10 cellular contexts compared by ENCODE assay signal in the genomic region with DNA sequence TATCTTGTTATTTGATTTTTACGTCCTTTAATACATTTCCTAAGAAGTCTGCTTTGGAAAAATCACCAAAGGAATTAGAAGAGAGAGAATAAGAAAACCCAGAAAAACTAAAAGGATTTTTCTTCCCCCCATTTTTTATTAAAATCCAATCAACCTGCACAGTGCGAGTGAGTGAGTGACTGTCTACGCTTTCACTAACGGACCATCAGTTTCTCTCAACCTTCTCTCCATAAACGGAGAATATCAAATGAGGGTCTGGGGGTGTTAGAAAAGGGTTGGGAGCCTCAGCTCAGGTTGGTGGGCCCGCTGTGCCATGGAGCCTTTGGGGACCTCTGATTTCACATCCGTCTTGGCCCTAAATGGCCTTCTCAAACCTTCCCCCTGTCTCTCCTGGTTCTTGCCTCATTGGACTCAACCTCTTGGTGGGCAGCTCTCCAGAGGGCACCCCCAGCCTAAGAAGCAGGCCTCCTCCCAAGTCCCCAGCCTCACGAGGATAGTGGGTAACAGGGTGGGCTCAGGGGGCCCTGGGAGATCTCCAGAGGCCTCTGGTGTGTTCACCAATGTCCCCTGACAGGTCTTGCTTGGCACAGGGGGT. TPM values are rescaled to one million over a fixed set of nuclear protein-coding genes. Genes with fewer than 3 reads are reported as not detected.
A peak's percentile ranks its signal among the peaks of the same experiment; 100 is the strongest.
DNase-seq lines count a peak whose midpoint lies in the region; ATAC-seq lines count a peak whose summit lies in the region.
"Had no signal": no experiment of that assay in that cellular context is flagged by ENCODE, and none has a peak within 500 bp of the region (broad histone marks: within the 10 kb centered on the region; RNA-seq: fewer than 3 reads in every experiment).

No MANE protein-coding gene starts in this region.

- H3K27me3 ChIP-seq in iPS-15b (ENCODE audit: control insufficient read depth, insufficient read depth, low read length): peaks cover 17% of the 10 kb centered on the region

- H3K4me3 ChIP-seq in SK-N-MC (peak overlapping the region; percentile 75), iPS-15b (ENCODE audit: low read depth, low read length) (peak overlapping the region; percentile 41)

- CTCF ChIA-PET in activated CD4-positive, alpha-beta T cell treated with anti-CD3 and anti-CD28 coated beads, Interleukin-2, amount 10 ng/mL, durations not matched to agents 7 days and 5 days (lab: Charles Lee): no interaction called here

- H3K9me3 ChIP-seq in SK-N-MC (ENCODE audit: low read depth, low read length) (no peaks in the 10 kb centered on the region), iPS-15b (ENCODE audit: control insufficient read depth, insufficient read depth, low read length) (no peaks in the 10 kb centered on the region)

- peaks cover 43% of the 10 kb centered on the region for H3K27me3 Mint-ChIP-seq in activated CD4-positive, alpha-beta T cell treated with anti-CD3 and anti-CD28 coated beads, Interleukin-2, amount 10 ng/mL, durations not matched to agents 7 days and 5 days
- H3K27me3 Mint-ChIP-seq in stimulated activated memory B cell treated with anti-CD40 and anti-IgM and Interleukin-4, amounts not matched to agents 10 μg/mL and 1 μg/mL and 100 μg/mL, for 72 hours: peaks cover 73% of the 10 kb centered on the region

- H3K36me3 Mint-ChIP-seq in activated CD4-positive, alpha-beta T cell treated with anti-CD3 and anti-CD28 coated beads, Interleukin-2, amount 10 ng/mL, durations not matched to agents 7 days and 5 days (ENCODE audit: low read depth): no peaks in the 10 kb centered on the region
- no peaks in the 10 kb centered on the region for H3K36me3 Mint-ChIP-seq in stimulated activated memory B cell treated with anti-CD40 and anti-IgM and Interleukin-4, amounts not matched to agents 10 μg/mL and 1 μg/mL and 100 μg/mL, for 72 hours

- H3K9ac ChIP-seq in SK-N-MC (ENCODE audit: insufficient read length) (peak overlapping the region; percentile 2), iPS-15b (ENCODE audit: low read depth, low read length) (no peak overlapping the region)

- H3K9me3 Mint-ChIP-seq in activated CD4-positive, alpha-beta T cell treated with anti-CD3 and anti-CD28 coated beads, Interleukin-2, amount 10 ng/mL, durations not matched to agents 7 days and 5 days: no peaks in the 10 kb centered on the region
- no peaks in the 10 kb centered on the region for H3K9me3 Mint-ChIP-seq in stimulated activated memory B cell treated with anti-CD40 and anti-IgM and Interleukin-4, amounts not matched to agents 10 μg/mL and 1 μg/mL and 100 μg/mL, for 72 hours

- H3K27ac ChIP-seq in SK-N-MC: no peak overlapping the region

- peaks cover 8% of the 10 kb centered on the region; the same call in 1 of the 2 replicates for H3K36me3 ChIP-seq in SK-N-MC (ENCODE audit: insufficient read depth, low read length)
- H3K36me3 ChIP-seq in iPS-15b (ENCODE audit: control insufficient read depth, insufficient read depth, low read length): no peaks in the 10 kb centered on the region

- no peak for DNase-seq in activated CD4-positive, alpha-beta T cell treated with anti-CD3 and anti-CD28 coated beads, Interleukin-2, amount 10 ng/mL, durations not matched to agents 7 days and 5 days
- no peak for DNase-seq in activated CD4-positive, alpha-beta T cell treated with anti-CD3 and anti-CD28 coated beads for 48 hours
- DNase-seq in SK-N-MC (ENCODE audit: low read depth, low spot score): no peak
- no peak for DNase-seq in SK-N-DZ (ENCODE audit: low spot score)
- DNase-seq: ACHN, activated gamma-delta T cell had no signal

- H3K27ac Mint-ChIP-seq in activated CD4-positive, alpha-beta T cell treated with anti-CD3 and anti-CD28 coated beads, Interleukin-2, amount 10 ng/mL, durations not matched to agents 7 days and 5 days: no peak overlapping the region
- H3K27ac Mint-ChIP-seq in stimulated activated memory B cell treated with anti-CD40 and anti-IgM and Interleukin-4, amounts not matched to agents 10 μg/mL and 1 μg/mL and 100 μg/mL, for 72 hours: no peak overlapping the region

- POLR2A ChIA-PET in activated CD4-positive, alpha-beta T cell treated with anti-CD3 and anti-CD28 coated beads, Interleukin-2, amount 10 ng/mL, durations not matched to agents 7 days and 5 days (lab: Charles Lee): no interaction called here

- no peaks in the 10 kb centered on the region for H3K4me1 ChIP-seq in iPS-15b (ENCODE audit: control insufficient read depth, insufficient read depth, low read length)

- no peaks in the 10 kb centered on the region for H3K4me1 Mint-ChIP-seq in activated CD4-positive, alpha-beta T cell treated with anti-CD3 and anti-CD28 coated beads, Interleukin-2, amount 10 ng/mL, durations not matched to agents 7 days and 5 days
- peaks cover 10% of the 10 kb centered on the region for H3K4me1 Mint-ChIP-seq in stimulated activated memory B cell treated with anti-CD40 and anti-IgM and Interleukin-4, amounts not matched to agents 10 μg/mL and 1 μg/mL and 100 μg/mL, for 72 hours

- peak overlapping the region; percentile 40 for H3K4me3 Mint-ChIP-seq in activated CD4-positive, alpha-beta T cell treated with anti-CD3 and anti-CD28 coated beads, Interleukin-2, amount 10 ng/mL, durations not matched to agents 7 days and 5 days
- peak overlapping the region; percentile 54 for H3K4me3 Mint-ChIP-seq in stimulated activated memory B cell treated with anti-CD40 and anti-IgM and Interleukin-4, amounts not matched to agents 10 μg/mL and 1 μg/mL and 100 μg/mL, for 72 hours

- no peak for ATAC-seq in stimulated activated memory B cell treated with anti-CD40 and anti-IgM and Interleukin-4, amounts not matched to agents 10 μg/mL and 1 μg/mL and 100 μg/mL, for 72 hours
- no peak for ATAC-seq in GM18868 (IDR thresholded peaks at IDR 0.05; ENCODE audit: unreplicated experiment)
- ATAC-seq in GM19455 (IDR thresholded peaks at IDR 0.05; ENCODE audit: unreplicated experiment): no peak

RNA-seq across cellular contexts. Expression of a gene that starts 0.8 kb away (rescaled TPM):
- total RNA-seq in activated CD4-positive, alpha-beta T cell treated with anti-CD3 and anti-CD28 coated beads, Interleukin-2, amount 10 ng/mL, durations not matched to agents 7 days and 5 days: under 1 TPM; 0.08 to 0.20 TPM
- 80.6 and 90.7 TPM in 2 replicates for polyA plus RNA-seq in SK-N-DZ (2014; cell fraction: cytosol; rRNA removed)
- polyA plus RNA-seq in SK-N-DZ (2014; cell fraction: nucleus; rRNA removed): 105 and 139 TPM in 2 replicates

RNA-seq across cellular contexts. Expression of a gene that starts 32.3 kb away (rescaled TPM):
- not detected for total RNA-seq in activated CD4-positive, alpha-beta T cell treated with anti-CD3 and anti-CD28 coated beads, Interleukin-2, amount 10 ng/mL, durations not matched to agents 7 days and 5 days
- not detected in 2 replicates for polyA plus RNA-seq in SK-N-DZ (2014; cell fraction: cytosol; rRNA removed)
- polyA plus RNA-seq in SK-N-DZ (2014; cell fraction: nucleus; rRNA removed): 0.52 TPM in 1 of 2 replicates, not detected in the other
